20 cellular contexts compared by ENCODE assay signal in genomic region chr1:24403806-24404205, GRCh38.
"Had no signal": no experiment of that assay in that cellular context is flagged by ENCODE, and none has a peak within 500 bp of the region (broad histone marks: within the 10 kb centered on the region; RNA-seq: fewer than 3 reads in every experiment).

No MANE protein-coding gene starts in this region.

- DNase-seq: esophagus squamous epithelium; foreskin fibroblast; immature natural killer cell; kidney; left colon; left ventricle myocardium superior; mesendoderm; naive thymus-derived CD4-positive, alpha-beta T cell; nephron progenitor cell; psoas muscle; stimulated activated CD4-positive, alpha-beta T cell treated with anti-CD3 and anti-CD28 coated beads, Interleukin-2, amount 100 ng/mL, for 24 hours; stimulated activated CD4-positive, alpha-beta T cell treated with anti-CD3 and anti-CD28 coated beads, Interleukin-4, amount 100 ng/mL, for 4 hours; stimulated activated naive CD4-positive, alpha-beta T cell treated with Interleukin-2 at 50 U/mL for 16 hours; testis; transverse colon had no signal

- H3K9me3 ChIP-seq: esophagus squamous epithelium, gastroesophageal sphincter, psoas muscle, testis, transverse colon had no signal

- H3K4me3 Mint-ChIP-seq: dendritic cell treated with granulocyte-macrophage colony-stimulating factor and Interleukin-4, amounts not matched to agents 40 ng/mL and 50 ng/mL, for 4 days; immature natural killer cell; naive thymus-derived CD4-positive, alpha-beta T cell; nephron progenitor cell had no signal

- H3K9ac ChIP-seq: parathyroid adenoma had no signal

- H3K27ac ChIP-seq: esophagus squamous epithelium, gastroesophageal sphincter, parathyroid adenoma, psoas muscle, testis, transverse colon had no signal

- ATAC-seq: gastroesophageal sphincter; left colon; left ventricle myocardium superior; naive thymus-derived CD4-positive, alpha-beta T cell; psoas muscle; sciatic nerve had no signal

- H3K4me3 ChIP-seq: esophagus squamous epithelium, gastroesophageal sphincter, lung, psoas muscle, testis, transverse colon had no signal

- H2AFZ ChIP-seq: parathyroid adenoma had no signal

- H3K36me3 ChIP-seq: transverse colon had no signal

- H3K9me3 Mint-ChIP-seq: dendritic cell treated with granulocyte-macrophage colony-stimulating factor and Interleukin-4, amounts not matched to agents 40 ng/mL and 50 ng/mL, for 4 days had no signal

- H3K4me1 ChIP-seq: esophagus squamous epithelium, gastroesophageal sphincter, parathyroid adenoma, psoas muscle, testis, transverse colon had no signal

- H3K4me1 Mint-ChIP-seq: immature natural killer cell; naive thymus-derived CD4-positive, alpha-beta T cell; nephron progenitor cell had no signal

- H3K27me3 Mint-ChIP-seq: dendritic cell treated with granulocyte-macrophage colony-stimulating factor and Interleukin-4, amounts not matched to agents 40 ng/mL and 50 ng/mL, for 4 days had no signal

- H3K27ac Mint-ChIP-seq: dendritic cell treated with granulocyte-macrophage colony-stimulating factor and Interleukin-4, amounts not matched to agents 40 ng/mL and 50 ng/mL, for 4 days; immature natural killer cell; nephron progenitor cell had no signal

- H3K27me3 ChIP-seq: esophagus squamous epithelium, gastroesophageal sphincter, testis, transverse colon had no signal

- H3K79me2 ChIP-seq: parathyroid adenoma had no signal
